ENCODE assay signal across 21 cellular contexts in the genomic region with DNA sequence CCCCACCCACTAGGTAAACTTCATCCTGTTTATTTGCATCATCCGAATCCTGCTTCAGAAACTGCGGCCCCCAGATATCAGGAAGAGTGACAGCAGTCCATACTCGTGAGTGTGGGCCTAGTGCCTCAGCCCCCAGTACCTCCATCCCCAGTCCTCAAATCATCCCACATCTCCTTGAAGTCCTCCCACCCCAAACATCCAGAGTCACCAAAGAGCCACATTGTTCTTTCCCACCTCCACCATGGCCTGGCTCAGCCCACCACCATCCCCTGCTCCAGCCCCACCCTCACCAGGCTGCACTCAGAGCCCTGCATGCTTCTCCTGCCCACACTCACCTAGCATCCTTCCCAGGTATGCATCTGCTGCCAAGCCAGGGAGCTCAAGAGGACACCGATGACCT. TPM values are rescaled to one million over a fixed set of nuclear protein-coding genes. Genes with fewer than 3 reads are reported as not detected.
A peak's percentile ranks its signal among the peaks of the same experiment; 100 is the strongest.
DNase-seq lines count a peak whose midpoint lies in the region; ATAC-seq and TF ChIP-seq lines count a peak whose summit lies in the region.
"Had no signal": no experiment of that assay in that cellular context is flagged by ENCODE, and none has a peak within 500 bp of the region (broad histone marks: within the 10 kb centered on the region; RNA-seq: fewer than 3 reads in every experiment).

No MANE protein-coding gene starts in this region.

- peaks cover 57% of the 10 kb centered on the region for H3K4me1 Mint-ChIP-seq in activated CD8-positive, alpha-beta T cell treated with anti-CD3 and anti-CD28 coated beads, Interleukin-2, amount 10 ng/mL, durations not matched to agents 7 days and 5 days (ENCODE audit: low read depth)
- peaks cover 43% of the 10 kb centered on the region for H3K4me1 Mint-ChIP-seq in activated CD8-positive, alpha-beta T cell treated with anti-CD3 and anti-CD28 coated beads for 36 hours (ENCODE audit: low read depth)
- peaks cover 79 to 89% (median 85%) of the 10 kb centered on the region in 3 donors for H3K4me1 Mint-ChIP-seq in T-cell
- peaks cover 14% of the 10 kb centered on the region for H3K4me1 Mint-ChIP-seq in stimulated activated memory B cell treated with anti-CD40 and anti-IgM and Interleukin-4, amounts not matched to agents 10 μg/mL and 1 μg/mL and 100 μg/mL, for 72 hours

- no peaks in the 10 kb centered on the region for H3K27me3 Mint-ChIP-seq in activated CD8-positive, alpha-beta T cell treated with anti-CD3 and anti-CD28 coated beads, Interleukin-2, amount 10 ng/mL, durations not matched to agents 7 days and 5 days (ENCODE audit: low read depth)
- H3K27me3 Mint-ChIP-seq in activated CD8-positive, alpha-beta T cell treated with anti-CD3 and anti-CD28 coated beads for 36 hours: no peaks in the 10 kb centered on the region
- H3K27me3 Mint-ChIP-seq in T-cell: no peaks in the 10 kb centered on the region
- no peaks in the 10 kb centered on the region for H3K27me3 Mint-ChIP-seq in stimulated activated memory B cell treated with anti-CD40 and anti-IgM and Interleukin-4, amounts not matched to agents 10 μg/mL and 1 μg/mL and 100 μg/mL, for 72 hours
- H3K27me3 Mint-ChIP-seq: B cell had no signal

- peaks cover 12% of the 10 kb centered on the region for H3K36me3 Mint-ChIP-seq in activated CD8-positive, alpha-beta T cell treated with anti-CD3 and anti-CD28 coated beads, Interleukin-2, amount 10 ng/mL, durations not matched to agents 7 days and 5 days (ENCODE audit: low read depth)
- peaks cover 2% of the 10 kb centered on the region for H3K36me3 Mint-ChIP-seq in activated CD8-positive, alpha-beta T cell treated with anti-CD3 and anti-CD28 coated beads for 36 hours (ENCODE audit: low read depth)
- peaks cover 28% of the 10 kb centered on the region for H3K36me3 Mint-ChIP-seq in T-cell
- peaks cover 6% of the 10 kb centered on the region for H3K36me3 Mint-ChIP-seq in stimulated activated memory B cell treated with anti-CD40 and anti-IgM and Interleukin-4, amounts not matched to agents 10 μg/mL and 1 μg/mL and 100 μg/mL, for 72 hours

- H3K4me3 Mint-ChIP-seq in activated CD8-positive, alpha-beta T cell treated with anti-CD3 and anti-CD28 coated beads, Interleukin-2, amount 10 ng/mL, durations not matched to agents 7 days and 5 days: no peak overlapping the region
- no peak overlapping the region for H3K4me3 Mint-ChIP-seq in activated CD8-positive, alpha-beta T cell treated with anti-CD3 and anti-CD28 coated beads for 36 hours
- H3K4me3 Mint-ChIP-seq in T-cell: peak overlapping the region in 1 of 3 donors; percentile 55
- no peak overlapping the region for H3K4me3 Mint-ChIP-seq in stimulated activated memory B cell treated with anti-CD40 and anti-IgM and Interleukin-4, amounts not matched to agents 10 μg/mL and 1 μg/mL and 100 μg/mL, for 72 hours
- H3K4me3 Mint-ChIP-seq: B cell, GM23338 had no signal

- intact Hi-C loops in activated CD8-positive, alpha-beta T cell treated with anti-CD3 and anti-CD28 coated beads for 36 hours (cut with micrococcal nuclease): loop anchor here (10.0 kb wide), 1 partner anchor 287 kb away; no protein-coding TSS in a partner anchor
- intact Hi-C loops in lower lobe of right lung (cut with DNase I): no loop called here

- H3K9me3 Mint-ChIP-seq in activated CD8-positive, alpha-beta T cell treated with anti-CD3 and anti-CD28 coated beads, Interleukin-2, amount 10 ng/mL, durations not matched to agents 7 days and 5 days (ENCODE audit: insufficient read depth): no peaks in the 10 kb centered on the region
- H3K9me3 Mint-ChIP-seq in activated CD8-positive, alpha-beta T cell treated with anti-CD3 and anti-CD28 coated beads for 36 hours: no peaks in the 10 kb centered on the region
- no peaks in the 10 kb centered on the region for H3K9me3 Mint-ChIP-seq in T-cell
- H3K9me3 Mint-ChIP-seq in stimulated activated memory B cell treated with anti-CD40 and anti-IgM and Interleukin-4, amounts not matched to agents 10 μg/mL and 1 μg/mL and 100 μg/mL, for 72 hours: peaks cover 6% of the 10 kb centered on the region
- H3K9me3 Mint-ChIP-seq: GM23338 had no signal

- ATAC-seq in activated CD8-positive, alpha-beta T cell treated with anti-CD3 and anti-CD28 coated beads, Interleukin-2, amount 10 ng/mL, durations not matched to agents 7 days and 5 days: no peak
- no peak for ATAC-seq in activated CD8-positive, alpha-beta T cell treated with anti-CD3 and anti-CD28 coated beads for 36 hours
- no peak for ATAC-seq in T-cell (replicated peaks in 1 of 4)
- ATAC-seq in lower lobe of right lung: no peak
- ATAC-seq in GM18867 (IDR thresholded peaks at IDR 0.05; ENCODE audit: unreplicated experiment): no peak
- no peak for ATAC-seq in stimulated activated memory B cell treated with anti-CD40 and anti-IgM and Interleukin-4, amounts not matched to agents 10 μg/mL and 1 μg/mL and 100 μg/mL, for 72 hours
- ATAC-seq: GM23338, PC-3 had no signal

- H3K36me3 ChIP-seq in lower lobe of right lung: peaks cover 39% of the 10 kb centered on the region

- POLR2A ChIA-PET in activated CD8-positive, alpha-beta T cell treated with anti-CD3 and anti-CD28 coated beads, Interleukin-2, amount 10 ng/mL, durations not matched to agents 7 days and 5 days (lab: Charles Lee): no interaction called here
- POLR2A ChIA-PET in activated CD8-positive, alpha-beta T cell treated with anti-CD3 and anti-CD28 coated beads for 36 hours (lab: Charles Lee): interaction anchor here (1.5 kb wide), 1 partner anchor 9 kb away, joined by 7 read pairs; no protein-coding TSS in a partner anchor
- POLR2A ChIA-PET in T-cell (lab: Charles Lee): no interaction called here

- DNase-seq in activated CD8-positive, alpha-beta T cell treated with anti-CD3 and anti-CD28 coated beads, Interleukin-2, amount 10 ng/mL, durations not matched to agents 7 days and 5 days: no peak
- DNase-seq in activated CD8-positive, alpha-beta T cell treated with anti-CD3 and anti-CD28 coated beads for 36 hours: no peak
- no peak for DNase-seq in T-cell
- DNase-seq in lower lobe of right lung: no peak
- DNase-seq in NK-92 (lab: John Stamatoyannopoulos, UW; ENCODE audit: unreplicated experiment): no peak
- DNase-seq: 8988T, DMS79 treated with DMSO at 0.1 percent for 48 hours, HCEC 1CT, IMR-90, NCI-H1417, NCI-H187, NCI-H2227 treated with DMSO at 0.1 percent for 48 hours, NCI-H524, PC-3, RPMI8226, SIG-M5 had no signal

- TF ChIP-seq CTCF in activated CD8-positive, alpha-beta T cell treated with anti-CD3 and anti-CD28 coated beads for 36 hours (IDR thresholded peaks at IDR 0.05): no peak
- TF ChIP-seq CTCF in lower lobe of right lung (IDR thresholded peaks at IDR 0.05): no peak

- CTCF ChIA-PET in activated CD8-positive, alpha-beta T cell treated with anti-CD3 and anti-CD28 coated beads, Interleukin-2, amount 10 ng/mL, durations not matched to agents 7 days and 5 days (lab: Charles Lee): interaction anchor here (5.9 to 6.4 kb wide), 2 partner anchors 16 to 23 kb away, joined by 44 to 82 read pairs; no protein-coding TSS in a partner anchor
- CTCF ChIA-PET in activated CD8-positive, alpha-beta T cell treated with anti-CD3 and anti-CD28 coated beads for 36 hours (lab: Charles Lee): interaction anchor here (2.1 kb wide), 1 partner anchor 24 kb away, joined by 6 read pairs; no protein-coding TSS in a partner anchor
- CTCF ChIA-PET in T-cell (lab: Charles Lee): interaction anchor here in 1 of 2 donors (1.4 kb wide), 1 partner anchor 11 kb away, joined by 4 read pairs; no protein-coding TSS in a partner anchor

- peaks cover 29% of the 10 kb centered on the region for H3K4me1 ChIP-seq in lower lobe of right lung

- peak overlapping the region; percentile 43 for H3K27ac Mint-ChIP-seq in activated CD8-positive, alpha-beta T cell treated with anti-CD3 and anti-CD28 coated beads, Interleukin-2, amount 10 ng/mL, durations not matched to agents 7 days and 5 days
- no peak overlapping the region for H3K27ac Mint-ChIP-seq in activated CD8-positive, alpha-beta T cell treated with anti-CD3 and anti-CD28 coated beads for 36 hours
- peak overlapping the region; percentile 84 to 93 for H3K27ac Mint-ChIP-seq in T-cell
- no peak overlapping the region for H3K27ac Mint-ChIP-seq in stimulated activated memory B cell treated with anti-CD40 and anti-IgM and Interleukin-4, amounts not matched to agents 10 μg/mL and 1 μg/mL and 100 μg/mL, for 72 hours
- H3K27ac Mint-ChIP-seq: B cell, GM23338 had no signal

- H3K27ac ChIP-seq in lower lobe of right lung (peak overlapping the region; percentile 36), temporal lobe (ENCODE audit: low read depth, low read length) (peak overlapping the region; percentile 70)

- no peaks in the 10 kb centered on the region for H3K27me3 ChIP-seq in lower lobe of right lung (ENCODE audit: low read depth)

- H3K4me3 ChIP-seq in lower lobe of right lung: no peak overlapping the region
- H3K4me3 ChIP-seq: GM23338 had no signal

- H3K9me3 ChIP-seq in lower lobe of right lung: no peaks in the 10 kb centered on the region

RNA-seq across cellular contexts. Expression of a gene that starts 29.8 kb away (rescaled TPM):
- 1 to 10 TPM; 9.1 to 9.5 TPM for total RNA-seq in activated CD8-positive, alpha-beta T cell treated with anti-CD3 and anti-CD28 coated beads, Interleukin-2, amount 10 ng/mL, durations not matched to agents 7 days and 5 days
- 1 to 10 TPM; 8.5 to 9.0 TPM for total RNA-seq in activated CD8-positive, alpha-beta T cell treated with anti-CD3 and anti-CD28 coated beads for 36 hours
- total RNA-seq in T-cell (10 to 100 TPM; 68.0 to 92.4 (median 76.1) TPM), lower lobe of right lung (212 TPM), temporal lobe (under 0.01 TPM)
- total RNA-seq: IMR-90 had no signal

RNA-seq across cellular contexts. Expression of a gene that starts 49.5 kb away (rescaled TPM):
- 10 to 100 TPM; 49.3 to 51.4 TPM for total RNA-seq in activated CD8-positive, alpha-beta T cell treated with anti-CD3 and anti-CD28 coated beads, Interleukin-2, amount 10 ng/mL, durations not matched to agents 7 days and 5 days
- total RNA-seq in activated CD8-positive, alpha-beta T cell treated with anti-CD3 and anti-CD28 coated beads for 36 hours: 10 to 100 TPM; 35.0 to 35.7 TPM
- total RNA-seq in T-cell (10 to 100 TPM; 50.1 to 71.2 (median 53.6) TPM), lower lobe of right lung (51.3 TPM), temporal lobe (46.2 TPM)

RNA-seq across cellular contexts. Expression of a gene that starts 58.4 kb away (rescaled TPM):
- total RNA-seq in activated CD8-positive, alpha-beta T cell treated with anti-CD3 and anti-CD28 coated beads, Interleukin-2, amount 10 ng/mL, durations not matched to agents 7 days and 5 days: 10 to 100 TPM; 68.6 to 68.7 TPM
- 10 to 100 TPM; 56.9 to 59.6 TPM for total RNA-seq in activated CD8-positive, alpha-beta T cell treated with anti-CD3 and anti-CD28 coated beads for 36 hours
- total RNA-seq in T-cell (10 to 100 TPM; 33.0 to 52.6 (median 46.4) TPM), lower lobe of right lung (21.4 TPM), temporal lobe (22.9 TPM)

Comparison
In these comparisons a context has a peak if more than half of its experiments do, and no peak if none do; other contexts are left out.
1. H3K27ac Mint-ChIP-seq: peak in activated CD8-positive, alpha-beta T cell treated with anti-CD3 and anti-CD28 coated beads, Interleukin-2, amount 10 ng/mL, durations not matched to agents 7 days and 5 days (single experiment) and T-cell (2 of 2); none in activated CD8-positive, alpha-beta T cell treated with anti-CD3 and anti-CD28 coated beads for 36 hours (single experiment) and stimulated activated memory B cell treated with anti-CD40 and anti-IgM and Interleukin-4, amounts not matched to agents 10 μg/mL and 1 μg/mL and 100 μg/mL, for 72 hours (single experiment).
2. RNA of a gene that starts 29.8 kb away (total RNA-seq): 212 TPM in lower lobe of right lung (single experiment) and 68.0 to 92.4 TPM in T-cell; 9.1 to 9.5 TPM in activated CD8-positive, alpha-beta T cell treated with anti-CD3 and anti-CD28 coated beads, Interleukin-2, amount 10 ng/mL, durations not matched to agents 7 days and 5 days, 8.5 to 9.0 TPM in activated CD8-positive, alpha-beta T cell treated with anti-CD3 and anti-CD28 coated beads for 36 hours and under 0.01 TPM in temporal lobe (single experiment); every median in the first group is over 4 times any median in the second.